ENCODE assay signal across 8 cellular contexts in genomic region chr3:112642912-112643506, GRCh38. TPM values are rescaled to one million over a fixed set of nuclear protein-coding genes. Genes with fewer than 3 reads are reported as not detected.
DNase-seq lines count a peak whose midpoint lies in the region; ATAC-seq and TF ChIP-seq lines count a peak whose summit lies in the region.

No MANE protein-coding gene starts in this region.

- TF ChIP-seq CTCF in AG09319 (IDR thresholded peaks at IDR 0.05; ENCODE audit: low read depth, low read length) (peak; percentile 87), WTC11 (IDR thresholded peaks at IDR 0.05) (peak; percentile 63)

- H3K27ac Mint-ChIP-seq in WTC11 = no peak overlapping the region

- no peak for DNase-seq in AG09319 (ENCODE audit: extremely low read depth, low read depth)
- peak; percentile 66 for DNase-seq in NCI-H2196 treated with DMSO at 0.1 percent for 48 hours (lab: John Stamatoyannopoulos, UW; ENCODE audit: unreplicated experiment)
- DNase-seq in WTC11 (ENCODE audit: low spot score) = peak; percentile 86
- DNase-seq in caudate nucleus (lab: John Stamatoyannopoulos, UW) = peak in 57 of 61 donors; percentile 3 to 89 (median 60)
- peak; percentile 88 for DNase-seq in kidney glomerular epithelial cell (lab: John Stamatoyannopoulos, UW)
- peak; percentile 70 for DNase-seq in stimulated activated CD4-positive, alpha-beta T cell treated with anti-CD3 and anti-CD28 coated beads, Interleukin-2, amount 100 ng/mL, for 4 hours (ENCODE audit: low read depth)

- peak overlapping the region; percentile 12; the same call in 1 of the 2 replicates for H3K4me3 Mint-ChIP-seq in WTC11

- peaks cover 10% of the 10 kb centered on the region for H3K9me3 Mint-ChIP-seq in WTC11

- H3K27ac ChIP-seq in caudate nucleus (ENCODE audit: low read depth, low read length) = no peak overlapping the region

- POLR2A ChIA-PET in WTC11 (lab: Charles Lee) = interaction anchor here (1.8 kb wide), 1 partner anchor 348 kb away, joined by 7 read pairs; the partner anchor contains the start of gene GTPBP8

- CTCF ChIA-PET in WTC11 (lab: Charles Lee) = interaction anchor here (0.6 to 7.5 kb wide), 23 partner anchors 9 to 532 kb away, joined by 3 to 66 read pairs (median 5); partner anchors contain the start of genes ATG3, GTPBP8 and SLC35A5

- H3K27me3 Mint-ChIP-seq in WTC11 (ENCODE audit: low read depth) = no peaks in the 10 kb centered on the region

- ATAC-seq in GM19023 (IDR thresholded peaks at IDR 0.05; ENCODE audit: unreplicated experiment) = peak; percentile 96
- ATAC-seq in HG03159 (IDR thresholded peaks at IDR 0.05; ENCODE audit: unreplicated experiment) = peak; percentile 96
- ATAC-seq in WTC11 = peak; percentile 86

- peaks cover 18% of the 10 kb centered on the region for H3K4me1 Mint-ChIP-seq in WTC11

- H3K36me3 Mint-ChIP-seq in WTC11 = no peaks in the 10 kb centered on the region

TF ChIP-seq in WTC11, 78 proteins besides CTCF, POLR2A, EP300 and RAD21:
- TF ChIP-seq ZNF232 (CRISPR knock-in tag; IDR thresholded peaks at IDR 0.05) (0 out of 2 replicates have a peak, but pooled peaks have one; percentile 32), PRRX2 (CRISPR knock-in tag; IDR thresholded peaks at IDR 0.05) (no peak)

RNA-seq across cellular contexts. Expression of gene CCDC80, which starts 2.1 kb away (rescaled TPM):
- 5.0 to 10.9 TPM (median 5.2 TPM) in 3 replicates for total RNA-seq in WTC11 (2021)
